Comparison of ENCODE assay signal across 19 cellular contexts in genomic region chr20:9146649-9147048, GRCh38.
"Had no signal": no experiment of that assay in that cellular context is flagged by ENCODE, and none has a peak within 500 bp of the region (broad histone marks: within the 10 kb centered on the region; RNA-seq: fewer than 3 reads in every experiment).

No MANE protein-coding gene starts in this region.

- H3K9ac ChIP-seq: SK-N-SH had no signal

- H3K9me3 ChIP-seq: SK-N-SH had no signal

- ATAC-seq: T-cell had no signal

- H3K4me2 ChIP-seq: SK-N-SH had no signal

- H3K4me3 Mint-ChIP-seq: T-cell had no signal

- H3K27ac Mint-ChIP-seq: T-cell had no signal

- H3K4me1 Mint-ChIP-seq: T-cell had no signal

- H3K36me3 Mint-ChIP-seq: T-cell had no signal

- DNase-seq: MV-4-11, NCI-H1048, NCI-H1105, NCI-H1417, NCI-H1436 treated with DMSO at 0.1 percent for 48 hours, NCI-H1694, NCI-H187 treated with DMSO at 0.1 percent for 48 hours, NCI-H2081, NCI-H2107, NCI-H2227 treated with DMSO at 0.1 percent for 48 hours, NCI-H524, NCI-H526 treated with DMSO at 0.1 percent for 48 hours, NCI-H774, RPMI8226, SHP77, SK-N-SH, SW 1271, T-cell had no signal

- H3K27ac ChIP-seq: HL-60 had no signal
